Comparison of ENCODE assay signal across 18 cellular contexts in genomic region chr1:15088146-15089025, GRCh38.
A peak's percentile ranks its signal among the peaks of the same experiment; 100 is the strongest.
DNase-seq lines count a peak whose midpoint lies in the region; ATAC-seq, FAIRE-seq and TF ChIP-seq lines count a peak whose summit lies in the region.
"Had no signal": no experiment of that assay in that cellular context is flagged by ENCODE, and none has a peak within 500 bp of the region (broad histone marks: within the 10 kb centered on the region; RNA-seq: fewer than 3 reads in every experiment).

No MANE protein-coding gene starts in this region.

- TF ChIP-seq EP300 in HepG2 (IDR thresholded peaks at IDR 0.05; ENCODE audit: low read depth in 2 of 2, low read length in 2 of 2) (no peak), HepG2 (CRISPR knock-in tag; IDR thresholded peaks at IDR 0.05; ENCODE audit: borderline replicate concordance) (no peak)

- FAIRE-seq in HepG2 (lab: Jason Lieb, UNC), result no peak
- FAIRE-seq: A549, endothelial cell of umbilical vein, GM12891 had no signal

- BruUV-seq in HepG2 (replicated peaks; lab: Mats Ljungman, UMichigan), result no TSS peak

- H3K4me1 ChIP-seq in liver (ENCODE audit: control insufficient read depth in 4 of 4, insufficient read depth in 4 of 4, low read length in 3 of 4) (peaks cover 0 to 8% (median 0%) of the 10 kb centered on the region in 4 donors), HepG2 (ENCODE audit: insufficient read depth, low read length) (peaks cover 12% of the 10 kb centered on the region), osteoblast (ENCODE audit: insufficient read depth, low read length) (no peaks in the 10 kb centered on the region)
- H3K4me1 ChIP-seq: A549 had no signal

- no peak for TF ChIP-seq RAD21 in liver (IDR thresholded peaks at IDR 0.05)
- TF ChIP-seq RAD21 in HepG2 (CRISPR knock-in tag; IDR thresholded peaks at IDR 0.05), result no peak

- no peak overlapping the region for H3K4me3 Mint-ChIP-seq in stimulated activated naive CD8-positive, alpha-beta T cell treated with anti-CD3 and anti-CD28 coated beads, Interleukin-15, amount 100 ng/mL, for 72 hours
- H3K4me3 Mint-ChIP-seq: H9 had no signal

- CTCF ChIA-PET in HepG2 (lab: Yijun Ruan, JAX; ENCODE audit: low intra/inter-chr PET ratio, low total read pairs) (no interaction called here), GM10248 (lab: Yijun Ruan, JAX) (no interaction called here)

- TF ChIP-seq CTCF in liver (IDR thresholded peaks at IDR 0.05; ENCODE audit: low read depth, low read length, missing input control), result no peak
- no peak for TF ChIP-seq CTCF in HepG2 (CRISPR knock-in tag; IDR thresholded peaks at IDR 0.05)
- TF ChIP-seq CTCF in foreskin fibroblast (IDR thresholded peaks at IDR 0.05; ENCODE audit: low read depth, low read length), result no peak
- TF ChIP-seq CTCF in osteoblast (IDR thresholded peaks at IDR 0.05; ENCODE audit: extremely low read depth, low read depth, low read length), result no peak
- TF ChIP-seq CTCF in GM10248 (IDR thresholded peaks at IDR 0.05; ENCODE audit: control extremely low read depth, extremely low read depth, low read depth, missing control alignments), result no peak

- 77% methylated on average over 20 of the region's 20 CpGs for WGBS in liver
- 46% methylated on average over 18 of the region's 20 CpGs for WGBS in HepG2 (ENCODE audit: low lambda C conversion rate)

- H3K9me3 Mint-ChIP-seq in stimulated activated naive CD8-positive, alpha-beta T cell treated with anti-CD3 and anti-CD28 coated beads, Interleukin-15, amount 100 ng/mL, for 72 hours, result no peaks in the 10 kb centered on the region
- H3K9me3 Mint-ChIP-seq: H9 had no signal

- TF ChIP-seq POLR2A in HepG2 (IDR thresholded peaks at IDR 0.05; ENCODE audit: insufficient read depth in 1 of 2, low read depth in 2 of 2, low read length in 2 of 2), result no peak

- no peaks in the 10 kb centered on the region for H4K20me1 ChIP-seq in HepG2 (ENCODE audit: insufficient read depth, low read length)
- H4K20me1 ChIP-seq in osteoblast (ENCODE audit: insufficient read depth, low read length), result no peaks in the 10 kb centered on the region

- H3K9ac ChIP-seq in liver (ENCODE audit: low read depth in 1 of 2, low read length in 2 of 2) (no peak overlapping the region), HepG2 (ENCODE audit: insufficient read depth, low read depth, low read length) (no peak overlapping the region)

- H3K9me3 ChIP-seq in liver (ENCODE audit: control insufficient read depth in 4 of 4, low read length in 3 of 4) (no peaks in the 10 kb centered on the region), HepG2 (ENCODE audit: low read length) (no peaks in the 10 kb centered on the region), osteoblast (ENCODE audit: low read depth, low read length) (no peaks in the 10 kb centered on the region)
- H3K9me3 ChIP-seq: A549, mucosa of descending colon, sigmoid colon had no signal

- in situ Hi-C loops in HepG2 (cut with HindIII; ENCODE audit: extremely low pct_ligation_motif_present, low pct_unique_long_range_greater_than_20kb), result no loop called here

- H3K79me2 ChIP-seq in HepG2 (ENCODE audit: insufficient read depth, low read length), result no peaks in the 10 kb centered on the region
- no peaks in the 10 kb centered on the region for H3K79me2 ChIP-seq in osteoblast (ENCODE audit: insufficient read depth, low read length)

- POLR2A ChIA-PET in HepG2 (lab: Yijun Ruan, JAX) (no interaction called here), GM10248 (lab: Yijun Ruan, JAX) (no interaction called here)

- DNase-seq in HepG2 (ENCODE audit: low spot score), result no peak
- peak; percentile 7 to 39 for DNase-seq in foreskin fibroblast
- peak; percentile 50 for DNase-seq in osteoblast (ENCODE audit: insufficient read length, low spot score, missing footprints)
- DNase-seq in GM10248 (ENCODE audit: extremely low spot score), result no peak
- no peak for DNase-seq in stimulated activated naive CD8-positive, alpha-beta T cell treated with anti-CD3 and anti-CD28 coated beads, Interleukin-15, amount 100 ng/mL, for 72 hours
- no peak for DNase-seq in activated T-cell treated with anti-CD3 and anti-CD28 coated beads for 4 hours
- no peak for DNase-seq in cortex of kidney (lab: John Stamatoyannopoulos, UW)
- DNase-seq: activated CD4-positive, alpha-beta T cell treated with anti-CD3 and anti-CD28 coated beads for 1 hour; DMS 273 treated with DMSO at 0.1 percent for 48 hours; H9; MM.1S; sigmoid colon; SW 1271 had no signal

- intact Hi-C loops in HepG2 (cut with micrococcal nuclease; ENCODE audit: unreplicated experiment), result no loop called here

- ATAC-seq in HepG2, result no peak
- ATAC-seq in stimulated activated naive CD8-positive, alpha-beta T cell treated with anti-CD3 and anti-CD28 coated beads, Interleukin-15, amount 100 ng/mL, for 72 hours, result no peak
- ATAC-seq: A549 had no signal

- H3K4me2 ChIP-seq in HepG2 (ENCODE audit: low read depth, low read length) (no peak overlapping the region), osteoblast (ENCODE audit: insufficient read depth, low read length) (no peak overlapping the region)
- H3K4me2 ChIP-seq: A549 had no signal

- peaks cover 12% of the 10 kb centered on the region for H3K4me1 Mint-ChIP-seq in stimulated activated naive CD8-positive, alpha-beta T cell treated with anti-CD3 and anti-CD28 coated beads, Interleukin-15, amount 100 ng/mL, for 72 hours

- H3K36me3 ChIP-seq in liver (ENCODE audit: control insufficient read depth in 4 of 4, insufficient read depth in 3 of 4, low read depth in 1 of 4, low read length in 3 of 4), result no peaks in the 10 kb centered on the region
- no peaks in the 10 kb centered on the region for H3K36me3 ChIP-seq in HepG2 (replicated peaks in 1 of 2; ENCODE audit: control insufficient read depth in 1 of 2, insufficient read depth in 2 of 2, low read length in 2 of 2)
- no peaks in the 10 kb centered on the region for H3K36me3 ChIP-seq in osteoblast (ENCODE audit: insufficient read depth, low read length)
- H3K36me3 ChIP-seq: sigmoid colon had no signal

- H3K4me3 ChIP-seq in liver (ENCODE audit: low read depth in 1 of 3, low read length in 3 of 3), result no peak overlapping the region
- H3K4me3 ChIP-seq in HepG2 (replicated peaks in 1 of 3; ENCODE audit: insufficient read depth in 1 of 3, low read depth in 2 of 3, low read length in 3 of 3), result no peak overlapping the region
- H3K4me3 ChIP-seq in foreskin fibroblast (ENCODE audit: low read depth in 1 of 2, low read length in 2 of 2), result no peak overlapping the region
- H3K4me3 ChIP-seq in osteoblast (ENCODE audit: insufficient read depth, low read length), result no peak overlapping the region
- H3K4me3 ChIP-seq: A549, mucosa of descending colon, sigmoid colon had no signal

- no peak overlapping the region for H3K27ac Mint-ChIP-seq in stimulated activated naive CD8-positive, alpha-beta T cell treated with anti-CD3 and anti-CD28 coated beads, Interleukin-15, amount 100 ng/mL, for 72 hours

- H3K27me3 ChIP-seq in liver (ENCODE audit: control insufficient read depth in 4 of 4, insufficient read depth in 4 of 4, low read length in 3 of 4), result peaks cover 0 to 6% (median 0%) of the 10 kb centered on the region in 4 donors
- peaks cover 2 to 17% of the 10 kb centered on the region in 2 experiments; a peak in 2 of 5 replicates for H3K27me3 ChIP-seq in HepG2 (ENCODE audit: control insufficient read depth in 1 of 2, insufficient read depth in 2 of 2, low read length in 2 of 2)
- H3K27me3 ChIP-seq in osteoblast (ENCODE audit: insufficient read depth, low read length), result no peaks in the 10 kb centered on the region
- H3K27me3 ChIP-seq: sigmoid colon had no signal

- H3K27me3 Mint-ChIP-seq in stimulated activated naive CD8-positive, alpha-beta T cell treated with anti-CD3 and anti-CD28 coated beads, Interleukin-15, amount 100 ng/mL, for 72 hours, result peaks cover 7% of the 10 kb centered on the region

- H2AFZ ChIP-seq in HepG2 (ENCODE audit: low read length), result no peak overlapping the region
- peak overlapping the region; percentile 35 for H2AFZ ChIP-seq in osteoblast (ENCODE audit: low read length)

- H3K27ac ChIP-seq in liver (ENCODE audit: low read depth in 1 of 2, low read length in 2 of 2), result peak overlapping the region; percentile 3 to 31
- no peak overlapping the region for H3K27ac ChIP-seq in HepG2 (ENCODE audit: extremely low read length, insufficient read depth, low read length)
- no peak overlapping the region for H3K27ac ChIP-seq in osteoblast (ENCODE audit: low read depth, low read length)
- H3K27ac ChIP-seq: A549 had no signal

TF ChIP-seq in liver, 16 proteins besides CTCF, POLR2A, EP300 and RAD21:
- TF ChIP-seq EGR1 (IDR thresholded peaks at IDR 0.05; ENCODE audit: low read depth in 2 of 2) (no peak), RXRA (IDR thresholded peaks at IDR 0.05) (peak in 1 of 2 donors; percentile 26), NR2F2 (IDR thresholded peaks at IDR 0.05) (peak; percentile 44)

TF ChIP-seq in HepG2, 621 proteins besides CTCF, POLR2A, EP300 and RAD21:
- TF ChIP-seq ZUFSP (CRISPR knock-in tag; IDR thresholded peaks at IDR 0.05; ENCODE audit: borderline replicate concordance) (no peak), FOXP4 (CRISPR knock-in tag; IDR thresholded peaks at IDR 0.05) (no peak), SRSF4 (IDR thresholded peaks at IDR 0.05; ENCODE audit: low read depth, low read length, poor library complexity, severe bottlenecking) (no peak)

Comparison
In these comparisons a context has a peak if more than half of its experiments do, and no peak if none do; other contexts are left out.
1. H3K27ac ChIP-seq: peak in liver (2 of 2); none in HepG2 (single experiment) and osteoblast (single experiment).
2. DNase-seq: peak in foreskin fibroblast (2 of 2) and osteoblast (single experiment); none in HepG2 (single experiment), GM10248 (single experiment), stimulated activated naive CD8-positive, alpha-beta T cell treated with anti-CD3 and anti-CD28 coated beads, Interleukin-15, amount 100 ng/mL, for 72 hours (0 of 2), activated T-cell treated with anti-CD3 and anti-CD28 coated beads for 4 hours (single experiment) and cortex of kidney (single experiment).